13 cellular contexts compared by ENCODE assay signal in genomic region chr14:103220982-103221641, GRCh38.
DNase-seq lines count a peak whose midpoint lies in the region; ATAC-seq, FAIRE-seq and TF ChIP-seq lines count a peak whose summit lies in the region.
"Had no signal": no experiment of that assay in that cellular context is flagged by ENCODE, and none has a peak within 500 bp of the region (broad histone marks: within the 10 kb centered on the region; RNA-seq: fewer than 3 reads in every experiment).

No MANE protein-coding gene starts in this region.

- H2AFZ ChIP-seq in H1 (ENCODE audit: low read length) (peak overlapping the region; percentile 56; the same call in 1 of the 2 replicates), mesenchymal stem cell (ENCODE audit: low read depth, low read length) (peak overlapping the region; percentile 49)

- H2AK5ac ChIP-seq in H1 (ENCODE audit: low read depth, low read length) (no peak overlapping the region), mesenchymal stem cell (ENCODE audit: low read length, severe bottlenecking) (no peak overlapping the region)

- H3K56ac ChIP-seq in H1 (replicated peaks; ENCODE audit: insufficient read length, low read depth, low read length) = no peak overlapping the region

- peak overlapping the region; percentile 31 to 72 (median 39) for H3K4me3 ChIP-seq in H1 (ENCODE audit: extremely low read depth in 1 of 4, insufficient read depth in 2 of 4, low read depth in 3 of 4, low read length in 4 of 4)
- H3K4me3 ChIP-seq in mesenchymal stem cell (ENCODE audit: insufficient read depth in 1 of 2, low read depth in 1 of 2, low read length in 2 of 2) = peak overlapping the region in 1 of 2 experiments; percentile 68
- H3K4me3 ChIP-seq in suprapubic skin = peak overlapping the region; percentile 52

- H3K27me3 ChIP-seq in H1 (replicated peaks in 1 of 4; ENCODE audit: control insufficient read depth in 3 of 4, extremely low read depth in 1 of 4, insufficient read depth in 3 of 4, low read length in 3 of 4) = peaks cover 8 to 28% (median 23%) of the 10 kb centered on the region in 4 experiments
- H3K27me3 ChIP-seq in mesenchymal stem cell (ENCODE audit: control insufficient read depth in 1 of 2, insufficient read depth in 1 of 2, low read length in 2 of 2) = peaks cover 37 to 76% of the 10 kb centered on the region in 2 experiments
- peaks cover 31% of the 10 kb centered on the region for H3K27me3 ChIP-seq in suprapubic skin

- H3K9me3 ChIP-seq in H1 (ENCODE audit: insufficient read depth in 2 of 2, low read depth in 1 of 2, low read length in 1 of 2) = no peaks in the 10 kb centered on the region
- peaks cover 8% of the 10 kb centered on the region for H3K9me3 ChIP-seq in mesenchymal stem cell (ENCODE audit: control insufficient read depth, low read length)
- no peaks in the 10 kb centered on the region for H3K9me3 ChIP-seq in suprapubic skin

- no peak for ATAC-seq in HG02571 (IDR thresholded peaks at IDR 0.05; ENCODE audit: unreplicated experiment)
- ATAC-seq: natural killer cell treated with Interleukin-12 subunit alpha and Interleukin-12 subunit beta and Interleukin-15 and Interleukin-18, amount 100 ng/mL, for 72 hours had no signal

- no peak overlapping the region for H2BK12ac ChIP-seq in H1 (ENCODE audit: low read depth, low read length)
- H2BK12ac ChIP-seq in mesenchymal stem cell (ENCODE audit: low read length in 2 of 2) = no peak overlapping the region

- H4K8ac ChIP-seq in H1 (ENCODE audit: extremely low read depth, insufficient read depth, low read length) (no peak overlapping the region; the same call in 1 of the 2 replicates), mesenchymal stem cell (ENCODE audit: low read length) (no peak overlapping the region)

- H2BK15ac ChIP-seq in H1 (ENCODE audit: low read length) (no peak overlapping the region), mesenchymal stem cell (ENCODE audit: low read depth, poor library complexity, severe bottlenecking) (peak overlapping the region; percentile 46)

- TF ChIP-seq RAD21 in H1 (IDR thresholded peaks at IDR 0.05 in 1 of 2, conservative IDR thresholded peaks at IDR 0.05 in 1 of 2; ENCODE audit: low read depth in 2 of 2, low read length in 2 of 2) = no peak

- H4K91ac ChIP-seq in H1 (replicated peaks; ENCODE audit: insufficient read length, low read length) (no peak overlapping the region), mesenchymal stem cell (ENCODE audit: low read length) (no peak overlapping the region)

- no peak overlapping the region for H2BK20ac ChIP-seq in H1 (ENCODE audit: low read length)

- CTCF ChIA-PET in H1 (lab: Charles Lee; ENCODE audit: partially characterized antibody) = interaction anchor here (0.7 to 1.2 kb wide), 2 partner anchors 12 to 91 kb away, joined by 3 to 4 read pairs; no protein-coding TSS in a partner anchor

- no peaks in the 10 kb centered on the region for H3K79me1 ChIP-seq in H1 (ENCODE audit: low read depth, low read length)
- H3K79me1 ChIP-seq in mesenchymal stem cell (replicated peaks; ENCODE audit: low read length, poor library complexity, severe bottlenecking) = no peaks in the 10 kb centered on the region

- FAIRE-seq in H1 (lab: Jason Lieb, UNC) = no peak
- FAIRE-seq: HTR-8/SVneo had no signal

- H3K4ac ChIP-seq in H1 (replicated peaks; ENCODE audit: insufficient read length, low read depth, low read length) = no peak overlapping the region
- no peak overlapping the region for H3K4ac ChIP-seq in mesenchymal stem cell (ENCODE audit: low read depth in 1 of 2, low read length in 2 of 2)

- WGBS in H1 (ENCODE audit: extremely low coverage in 1 of 2, insufficient coverage in 1 of 2, insufficient read length in 1 of 2, insufficient replicate concordance in 2 of 2, low coverage in 1 of 2, low lambda C conversion rate in 2 of 2, missing lambda C conversion rate in 1 of 2), 2 experiments = 48% methylated on average over 28 of the region's 30 CpGs; no CpG with 5 or more reads in 1 of the 2 experiments
- 60% methylated on average over 30 of the region's 30 CpGs for WGBS in mesenchymal stem cell
- WGBS in suprapubic skin = 67% methylated on average over 20 of the region's 30 CpGs

- TF ChIP-seq CTCF in H1 (IDR thresholded peaks at IDR 0.05; ENCODE audit: control extremely low read depth in 1 of 3, insufficient read depth in 1 of 3, low read depth in 1 of 3, low read length in 3 of 3) (no peak), suprapubic skin (IDR thresholded peaks at IDR 0.05) (no peak)

- H2BK5ac ChIP-seq in H1 (ENCODE audit: low read depth, low read length) (no peak overlapping the region), mesenchymal stem cell (ENCODE audit: low read depth, low read length, poor library complexity, severe bottlenecking) (no peak overlapping the region)

- no peak overlapping the region for H2BK120ac ChIP-seq in H1 (replicated peaks; ENCODE audit: low read depth, low read length)
- H2BK120ac ChIP-seq in mesenchymal stem cell (ENCODE audit: low read depth, low read length) = no peak overlapping the region

- H3K36me3 ChIP-seq in H1 (ENCODE audit: control insufficient read depth in 2 of 4, insufficient read depth in 4 of 4, low read length in 3 of 4) = no peaks in the 10 kb centered on the region
- peaks cover 0 to 5% of the 10 kb centered on the region in 2 experiments for H3K36me3 ChIP-seq in mesenchymal stem cell (ENCODE audit: control insufficient read depth in 1 of 2, insufficient read depth in 2 of 2, low read depth in 1 of 2, low read length in 2 of 2)
- no peaks in the 10 kb centered on the region for H3K36me3 ChIP-seq in suprapubic skin

- no peak for TF ChIP-seq POLR2A in H1 (IDR thresholded peaks at IDR 0.05; ENCODE audit: control extremely low read depth in 1 of 2, low read depth in 2 of 2, low read length in 2 of 2)
- TF ChIP-seq POLR2A in suprapubic skin (IDR thresholded peaks at IDR 0.05) = no peak

- H3K4me2 ChIP-seq in H1 (ENCODE audit: insufficient read depth in 1 of 2, low read depth in 2 of 2, low read length in 2 of 2) (peak overlapping the region; percentile 61 to 78), mesenchymal stem cell (ENCODE audit: low read length, poor library complexity, severe bottlenecking) (peak overlapping the region; percentile 80)

- H3K4me1 ChIP-seq in H1 (replicated peaks in 1 of 4; ENCODE audit: control insufficient read depth in 3 of 4, insufficient read depth in 4 of 4, low read length in 3 of 4) = peaks cover 0 to 7% (median 4%) of the 10 kb centered on the region in 4 experiments; a peak in 4 of 7 replicates
- H3K4me1 ChIP-seq in mesenchymal stem cell (ENCODE audit: control insufficient read depth, insufficient read depth, low read depth, low read length) = peaks cover 7% of the 10 kb centered on the region
- H3K4me1 ChIP-seq in suprapubic skin = peaks cover 9% of the 10 kb centered on the region

- no peak for TF ChIP-seq EP300 in H1 (IDR thresholded peaks at IDR 0.05; ENCODE audit: borderline replicate concordance in 1 of 2, low read depth in 2 of 2, low read length in 2 of 2)
- TF ChIP-seq EP300 in suprapubic skin (IDR thresholded peaks at IDR 0.05) = no peak

- no peaks in the 10 kb centered on the region for H3K79me2 ChIP-seq in H1 (ENCODE audit: control insufficient read depth in 1 of 2, insufficient read depth in 2 of 2, low read length in 2 of 2)

- no peak overlapping the region for H3K14ac ChIP-seq in H1 (ENCODE audit: insufficient read length)
- no peak overlapping the region for H3K14ac ChIP-seq in mesenchymal stem cell (ENCODE audit: low read length in 2 of 2)

- no peak overlapping the region for H4K5ac ChIP-seq in H1 (ENCODE audit: insufficient read length, low read depth, low read length)

- H3K23ac ChIP-seq in H1 (ENCODE audit: insufficient read length) = no peak overlapping the region
- no peak overlapping the region for H3K23ac ChIP-seq in mesenchymal stem cell (ENCODE audit: low read length in 2 of 2)

- H3K18ac ChIP-seq in H1 (ENCODE audit: extremely low read depth, low read length) (peak overlapping the region; percentile 71; the same call in 1 of the 2 replicates), mesenchymal stem cell (ENCODE audit: low read depth in 1 of 2, low read length in 2 of 2) (peak overlapping the region in 1 of 2 experiments; percentile 18)

- POLR2A ChIA-PET in H1 (lab: Charles Lee; ENCODE audit: partially characterized antibody) = no interaction called here

- H4K20me1 ChIP-seq in H1 (replicated peaks in 1 of 2; ENCODE audit: control insufficient read depth in 1 of 2, insufficient read depth in 2 of 2, low read length in 2 of 2) = no peaks in the 10 kb centered on the region

- H3K9ac ChIP-seq in H1 (replicated peaks in 1 of 4; ENCODE audit: extremely low read depth in 1 of 4, low read depth in 3 of 4, low read length in 3 of 4) = no peak overlapping the region
- no peak overlapping the region for H3K9ac ChIP-seq in mesenchymal stem cell (ENCODE audit: low read length)

- peak; percentile 3 for DNase-seq in HuH-7.5 (ENCODE audit: low spot score)
- DNase-seq in H1 (ENCODE audit: low read depth in 1 of 2, low spot score in 2 of 2) = no peak
- DNase-seq in mesenchymal stem cell = no peak
- peak; percentile 56 to 78 for DNase-seq in suprapubic skin (ENCODE audit: low spot score in 2 of 2)
- DNase-seq in SK-N-DZ (ENCODE audit: low spot score) = no peak
- DNase-seq in activated CD4-positive, CD25-positive, alpha-beta regulatory T cell (lab: John Stamatoyannopoulos, UW) = no peak
- DNase-seq in caudate nucleus (lab: John Stamatoyannopoulos, UW) = no peak
- DNase-seq: NCI-H1417 treated with DMSO at 0.1 percent for 48 hours, NCI-H526, SHP77 had no signal

- H3K27ac ChIP-seq in H1 (ENCODE audit: low read depth, low read length) (no peak overlapping the region), mesenchymal stem cell (ENCODE audit: low read length, poor library complexity, severe bottlenecking) (no peak overlapping the region), suprapubic skin (no peak overlapping the region), caudate nucleus (ENCODE audit: low read depth, low read length) (no peak overlapping the region)

- H3K23me2 ChIP-seq in H1 (ENCODE audit: low read depth, low read length) = peaks cover 5% of the 10 kb centered on the region; the same call in 1 of the 2 replicates

TF ChIP-seq in H1, 55 proteins besides CTCF, POLR2A, EP300 and RAD21:
- TF ChIP-seq SIRT6 (IDR thresholded peaks at IDR 0.05; ENCODE audit: low read length) = no peak
- no peak for TF ChIP-seq PHF8 (conservative IDR thresholded peaks at IDR 0.05; ENCODE audit: low read depth, low read length)
- no peak for TF ChIP-seq SRF (IDR thresholded peaks at IDR 0.05; ENCODE audit: low read depth, low read length)
- no peak for TF ChIP-seq MAFK (IDR thresholded peaks at IDR 0.05; ENCODE audit: low read depth, low read length)
- TF ChIP-seq NANOG (IDR thresholded peaks at IDR 0.05; ENCODE audit: insufficient read depth, low read depth, low read length, poor library complexity, severe bottlenecking) = no peak
- no peak for TF ChIP-seq CHD2 (IDR thresholded peaks at IDR 0.05; ENCODE audit: low read length)

Comparison
In these comparisons a context has a peak if more than half of its experiments do, and no peak if none do; other contexts are left out.
1. DNase-seq: peak in HuH-7.5 (single experiment) and suprapubic skin (2 of 2); none in H1 (0 of 2), mesenchymal stem cell (single experiment), SK-N-DZ (single experiment), activated CD4-positive, CD25-positive, alpha-beta regulatory T cell (0 of 4) and caudate nucleus (0 of 61).